Comparison of ENCODE assay signal across 1 cellular context in the genomic region with DNA sequence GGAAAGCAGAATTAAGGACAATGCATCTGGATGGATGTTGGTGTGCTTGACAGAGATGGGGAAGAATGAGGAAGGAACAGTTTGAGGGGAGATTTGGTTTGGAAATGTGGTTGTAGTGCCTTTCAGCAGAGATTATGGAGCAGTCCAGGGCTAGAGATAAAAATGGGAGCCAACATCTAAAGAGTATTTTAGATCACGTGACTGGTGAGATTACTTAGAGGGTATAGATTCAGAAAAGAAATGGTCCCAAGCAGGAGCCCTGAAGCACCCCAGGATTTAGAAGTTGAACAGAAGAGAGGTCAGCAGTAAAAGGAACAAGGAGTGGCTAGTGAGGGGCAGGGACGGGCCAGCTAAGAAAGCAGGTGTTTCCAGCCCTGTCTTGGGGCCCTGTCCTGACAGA.
TF ChIP-seq lines count a peak whose summit lies in the region.

No MANE protein-coding gene starts in this region.

TF ChIP-seq in HCT116, 20 proteins besides CTCF, POLR2A, EP300 and RAD21 (continued from another document):
- TF ChIP-seq, protein P1, sequence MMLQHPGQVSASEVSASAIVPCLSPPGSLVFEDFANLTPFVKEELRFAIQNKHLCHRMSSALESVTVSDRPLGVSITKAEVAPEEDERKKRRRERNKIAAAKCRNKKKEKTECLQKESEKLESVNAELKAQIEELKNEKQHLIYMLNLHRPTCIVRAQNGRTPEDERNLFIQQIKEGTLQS (IDR thresholded peaks at IDR 0.05) = no peak
